18 cellular contexts compared by ENCODE assay signal in genomic region chr4:118585015-118585414, GRCh38.
DNase-seq lines count a peak whose midpoint lies in the region; ATAC-seq, FAIRE-seq and TF ChIP-seq lines count a peak whose summit lies in the region.
"Had no signal": no experiment of that assay in that cellular context is flagged by ENCODE, and none has a peak within 500 bp of the region (broad histone marks: within the 10 kb centered on the region; RNA-seq: fewer than 3 reads in every experiment).

No MANE protein-coding gene starts in this region.

- H3K27ac Mint-ChIP-seq in activated CD4-positive, alpha-beta T cell treated with anti-CD3 and anti-CD28 coated beads for 36 hours, result no peak overlapping the region
- no peak overlapping the region for H3K27ac Mint-ChIP-seq in endothelial cell (ENCODE audit: unreplicated experiment)

- no peaks in the 10 kb centered on the region for H3K79me2 ChIP-seq in GM12878 (ENCODE audit: control insufficient read depth, insufficient read depth, low read length)

- in situ Hi-C loops in GM12878 (cut with MboI) (loop anchor here (10.0 kb wide), 1 partner anchor 300 kb away; no protein-coding TSS in a partner anchor), HAP-1 (cut with MboI; ENCODE audit: low sequenced_read_pairs) (loop anchor here (10.0 kb wide), 1 partner anchor 100 kb away; the partner anchor contains the start of gene METTL14)

- no peaks in the 10 kb centered on the region for H3K36me3 Mint-ChIP-seq in activated CD4-positive, alpha-beta T cell treated with anti-CD3 and anti-CD28 coated beads for 36 hours (ENCODE audit: low read depth)
- H3K36me3 Mint-ChIP-seq in endothelial cell (ENCODE audit: low read depth, unreplicated experiment), result no peaks in the 10 kb centered on the region

- no peaks in the 10 kb centered on the region for H3K36me3 ChIP-seq in GM12878 (ENCODE audit: control insufficient read depth in 2 of 2, insufficient read depth in 2 of 2, low read length in 1 of 2)
- H3K36me3 ChIP-seq in right lobe of liver, result no peaks in the 10 kb centered on the region
- H3K36me3 ChIP-seq in HAP-1 (replicated peaks), result no peaks in the 10 kb centered on the region
- H3K36me3 ChIP-seq: BE2C, MG63 had no signal

- H3K4me3 ChIP-seq in GM12878, result no peak overlapping the region
- peak overlapping the region in 1 of 3 donors; percentile 3 for H3K4me3 ChIP-seq in right lobe of liver
- H3K4me3 ChIP-seq in HAP-1, result no peak overlapping the region
- H3K4me3 ChIP-seq: MG63 had no signal

- POLR2A ChIA-PET in activated CD4-positive, alpha-beta T cell treated with anti-CD3 and anti-CD28 coated beads for 36 hours (lab: Charles Lee), result no interaction called here
- POLR2A ChIA-PET in GM12878 (lab: Charles Lee), result no interaction called here

- TF ChIP-seq RAD21 in Ishikawa (IDR thresholded peaks at IDR 0.05; ENCODE audit: low read depth) (no peak), GM12878 (IDR thresholded peaks at IDR 0.05; ENCODE audit: insufficient read depth, low read depth, low read length) (no peak)

- no peak for TF ChIP-seq POLR2A in GM12878 (IDR thresholded peaks at IDR 0.05; ENCODE audit: low read depth, low read length)
- no peak for TF ChIP-seq POLR2A in right lobe of liver (IDR thresholded peaks at IDR 0.05)

- RAD21 ChIA-PET in GM12878 (lab: Charles Lee; ENCODE audit: unreplicated experiment), result no interaction called here

- H2AFZ ChIP-seq in GM12878 (ENCODE audit: control insufficient read depth, low read depth, low read length), result peak overlapping the region; percentile 34; the same call in 1 of the 2 replicates

- no peak overlapping the region for H3K27ac ChIP-seq in GM12878 (ENCODE audit: control insufficient read depth, insufficient read depth)
- H3K27ac ChIP-seq in right lobe of liver, result peak overlapping the region in 2 of 3 donors; percentile 56 to 83
- H3K27ac ChIP-seq: KMS-11 had no signal

- intact Hi-C loops in activated CD4-positive, alpha-beta T cell treated with anti-CD3 and anti-CD28 coated beads for 36 hours (cut with DNase I, micrococcal nuclease), result no loop called here
- intact Hi-C loops in GM12878 (cut with micrococcal nuclease; ENCODE audit: unreplicated experiment), result no loop called here
- intact Hi-C loops in right lobe of liver (cut with DNase I), result no loop called here

- DNase-seq in activated CD4-positive, alpha-beta T cell treated with anti-CD3 and anti-CD28 coated beads for 36 hours, result no peak
- no peak for DNase-seq in activated CD4-positive, alpha-beta T cell treated with anti-CD3 and anti-CD28 coated beads, Interleukin-2, amount 50 U/mL, for 1 hour
- DNase-seq in GM12878 (ENCODE audit: low read depth, low spot score) (no peak), right lobe of liver (no peak), endothelial cell (ENCODE audit: low spot score) (no peak), HAP-1 (ENCODE audit: low spot score in 2 of 2) (no peak), superior temporal gyrus (ENCODE audit: extremely low spot score) (no peak)
- DNase-seq: 8988T; BE2C; CD8-positive, alpha-beta memory T cell; MG63; NCI-H1092 treated with DMSO at 0.1 percent for 48 hours; NCI-H2081 treated with DMSO at 0.1 percent for 48 hours; NCI-H524; SHP77 had no signal

- no peak for TF ChIP-seq CTCF in GM12878 (IDR thresholded peaks at IDR 0.05 in 2 of 3, conservative IDR thresholded peaks at IDR 0.05 in 1 of 3; ENCODE audit: control insufficient read depth in 2 of 3, extremely low read depth in 1 of 3, insufficient read depth in 1 of 3, low read depth in 3 of 3, low read length in 3 of 3)
- no peak for TF ChIP-seq CTCF in right lobe of liver (IDR thresholded peaks at IDR 0.05)
- no peak for TF ChIP-seq CTCF in endothelial cell (IDR thresholded peaks at IDR 0.05; ENCODE audit: unreplicated experiment)

- SMC1A ChIA-PET in GM12878 (lab: Charles Lee; ENCODE audit: uncharacterized antibody, unreplicated experiment), result no interaction called here

- peaks cover 3% of the 10 kb centered on the region for H3K4me1 Mint-ChIP-seq in activated CD4-positive, alpha-beta T cell treated with anti-CD3 and anti-CD28 coated beads for 36 hours
- H3K4me1 Mint-ChIP-seq in endothelial cell (ENCODE audit: unreplicated experiment), result peaks cover 8% of the 10 kb centered on the region
- H3K4me1 Mint-ChIP-seq: CD8-positive, alpha-beta memory T cell had no signal

- CTCF ChIA-PET in activated CD4-positive, alpha-beta T cell treated with anti-CD3 and anti-CD28 coated beads for 36 hours (lab: Charles Lee), result no interaction called here
- CTCF ChIA-PET in GM12878 (lab: Yijun Ruan, JAX), result no interaction called here

- no peak overlapping the region for H3K4me2 ChIP-seq in GM12878 (ENCODE audit: control insufficient read depth, insufficient read depth)

- peaks cover 19% of the 10 kb centered on the region for H3K27me3 Mint-ChIP-seq in activated CD4-positive, alpha-beta T cell treated with anti-CD3 and anti-CD28 coated beads for 36 hours
- no peaks in the 10 kb centered on the region for H3K27me3 Mint-ChIP-seq in endothelial cell (ENCODE audit: unreplicated experiment)

- no peak for FAIRE-seq in GM12878 (lab: Jason Lieb, UNC)
- FAIRE-seq: G401.6 had no signal

- BruUV-seq in GM12878 (replicated peaks; lab: Mats Ljungman, UMichigan), result no TSS peak

- 72% methylated on average over 5 of the region's 5 CpGs for WGBS in GM12878 (ENCODE audit: insufficient coverage, insufficient replicate concordance, low lambda C conversion rate, missing lambda C conversion rate)
- WGBS in right lobe of liver (ENCODE audit: insufficient coverage, low coverage, low lambda C conversion rate, missing lambda C conversion rate), result 67% methylated on average over 3 of the region's 5 CpGs

- H3K9me3 Mint-ChIP-seq in activated CD4-positive, alpha-beta T cell treated with anti-CD3 and anti-CD28 coated beads for 36 hours (ENCODE audit: low read depth), result no peaks in the 10 kb centered on the region
- H3K9me3 Mint-ChIP-seq in endothelial cell (ENCODE audit: unreplicated experiment), result no peaks in the 10 kb centered on the region
- H3K9me3 Mint-ChIP-seq: CD8-positive, alpha-beta memory T cell had no signal

- H3K27me3 ChIP-seq in GM12878 (replicated peaks in 1 of 2; ENCODE audit: control insufficient read depth in 2 of 2, insufficient read depth in 2 of 2, low read length in 1 of 2) (no peaks in the 10 kb centered on the region; a peak in 1 of 4 replicates), right lobe of liver (no peaks in the 10 kb centered on the region), HAP-1 (ENCODE audit: low read depth) (no peaks in the 10 kb centered on the region)
- H3K27me3 ChIP-seq: BE2C, MG63 had no signal

- no peaks in the 10 kb centered on the region for H4K20me1 ChIP-seq in GM12878 (ENCODE audit: control insufficient read depth, insufficient read depth)

- peak; percentile 39 for ATAC-seq in activated CD4-positive, alpha-beta T cell treated with anti-CD3 and anti-CD28 coated beads for 36 hours
- ATAC-seq in GM12878, result no peak
- ATAC-seq in right lobe of liver, result no peak

- TF ChIP-seq EP300 in Ishikawa (IDR thresholded peaks at IDR 0.05; ENCODE audit: borderline replicate concordance), result no peak
- TF ChIP-seq EP300 in GM12878 (IDR thresholded peaks at IDR 0.05; ENCODE audit: borderline replicate concordance in 1 of 2, control insufficient read depth in 1 of 2, low read depth in 2 of 2, low read length in 2 of 2), result no peak

- no peak overlapping the region for H3K9ac ChIP-seq in GM12878 (ENCODE audit: control insufficient read depth, insufficient read depth, low read length)
- H3K9ac ChIP-seq: KMS-11 had no signal

- no peak overlapping the region for H3K4me3 Mint-ChIP-seq in activated CD4-positive, alpha-beta T cell treated with anti-CD3 and anti-CD28 coated beads for 36 hours
- H3K4me3 Mint-ChIP-seq in endothelial cell (ENCODE audit: unreplicated experiment), result no peak overlapping the region
- H3K4me3 Mint-ChIP-seq: CD8-positive, alpha-beta memory T cell had no signal

- H3K9me3 ChIP-seq in GM12878 (replicated peaks; ENCODE audit: control insufficient read depth, insufficient read depth, low read length), result no peaks in the 10 kb centered on the region
- no peaks in the 10 kb centered on the region for H3K9me3 ChIP-seq in right lobe of liver
- no peaks in the 10 kb centered on the region for H3K9me3 ChIP-seq in HAP-1
- H3K9me3 ChIP-seq: BE2C, MG63 had no signal

- H3K4me1 ChIP-seq in GM12878 (ENCODE audit: control insufficient read depth, insufficient read depth, low read length), result no peaks in the 10 kb centered on the region
- peaks cover 0 to 27% (median 10%) of the 10 kb centered on the region in 4 donors for H3K4me1 ChIP-seq in right lobe of liver
- H3K4me1 ChIP-seq in HAP-1, result peaks cover 7% of the 10 kb centered on the region
- H3K4me1 ChIP-seq: BE2C had no signal

TF ChIP-seq in Ishikawa, 13 proteins besides CTCF, POLR2A, EP300 and RAD21:
- TF ChIP-seq ZBTB7A (IDR thresholded peaks at IDR 0.05; ENCODE audit: low read depth) (no peak), EGR1 (IDR thresholded peaks at IDR 0.05) (no peak), USF1 (IDR thresholded peaks at IDR 0.05) (peak; percentile 57; the same call in 1 of the 2 replicates), NFIC (IDR thresholded peaks at IDR 0.05) (no peak)
- TF ChIP-seq, protein P1, sequence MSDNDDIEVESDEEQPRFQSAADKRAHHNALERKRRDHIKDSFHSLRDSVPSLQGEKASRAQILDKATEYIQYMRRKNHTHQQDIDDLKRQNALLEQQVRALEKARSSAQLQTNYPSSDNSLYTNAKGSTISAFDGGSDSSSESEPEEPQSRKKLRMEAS (IDR thresholded peaks at IDR 0.05), result 0 out of 2 replicates have a peak, but pooled peaks have one; percentile 17
TF ChIP-seq in Ishikawa: peak in this region for 2.

TF ChIP-seq in GM12878, 131 proteins besides CTCF, POLR2A, EP300 and RAD21 (continues in another document):
- TF ChIP-seq SMARCA5 (IDR thresholded peaks at IDR 0.05), result no peak
- TF ChIP-seq CHD4 (IDR thresholded peaks at IDR 0.05), result no peak
- TF ChIP-seq TCF7 (IDR thresholded peaks at IDR 0.05; ENCODE audit: borderline replicate concordance), result no peak
